ENCODE assay signal across 1 cellular context in genomic region chr2:162574615-162575452, GRCh38.
TF ChIP-seq lines count a peak whose summit lies in the region.

No MANE protein-coding gene starts in this region.

TF ChIP-seq in HepG2, 621 proteins besides CTCF, POLR2A, EP300 and RAD21 (continued from another document and continues in another):
- TF ChIP-seq ARID4A (CRISPR knock-in tag; IDR thresholded peaks at IDR 0.05; ENCODE audit: borderline replicate concordance) (peak; percentile 58; the same call in 1 of the 2 replicates), BCL6 (CRISPR knock-in tag; IDR thresholded peaks at IDR 0.05) (peak; percentile 89), ZNF543 (CRISPR knock-in tag; IDR thresholded peaks at IDR 0.05) (0 out of 2 replicates have a peak, but pooled peaks have one; percentile 32), MED13 (CRISPR knock-in tag; IDR thresholded peaks at IDR 0.05) (no peak), ZNF30 (CRISPR knock-in tag; IDR thresholded peaks at IDR 0.05) (no peak), IRF9 (CRISPR knock-in tag; IDR thresholded peaks at IDR 0.05; ENCODE audit: borderline replicate concordance) (peak; percentile 20; the same call in 1 of the 2 replicates), ZNF629 (CRISPR knock-in tag; conservative IDR thresholded peaks at IDR 0.05) (0 out of 2 replicates have a peak, but pooled peaks have one; percentile 15), PRDM15 (CRISPR knock-in tag; IDR thresholded peaks at IDR 0.05) (no peak), IRF2 (CRISPR knock-in tag; IDR thresholded peaks at IDR 0.05) (peak; percentile 85; the same call in 1 of the 2 replicates), RELA (CRISPR knock-in tag; IDR thresholded peaks at IDR 0.05) (no peak), WIZ (CRISPR knock-in tag; IDR thresholded peaks at IDR 0.05) (0 out of 2 replicates have a peak, but pooled peaks have one; percentile 38), ZNF142 (CRISPR knock-in tag; IDR thresholded peaks at IDR 0.05) (0 out of 2 replicates have a peak, but pooled peaks have one; percentile 47), ZNF788 (CRISPR knock-in tag; IDR thresholded peaks at IDR 0.05; ENCODE audit: borderline replicate concordance) (peak; percentile 24; the same call in 1 of the 2 replicates), NBN (conservative IDR thresholded peaks at IDR 0.05) (no peak), THAP11 (CRISPR knock-in tag; IDR thresholded peaks at IDR 0.05) (peak; percentile 77), ZNF256 (CRISPR knock-in tag; conservative IDR thresholded peaks at IDR 0.05) (no peak), ZNF224 (CRISPR knock-in tag; IDR thresholded peaks at IDR 0.05) (0 out of 2 replicates have a peak, but pooled peaks have one; percentile 30), ETS1 (CRISPR knock-in tag; IDR thresholded peaks at IDR 0.05) (no peak), SRSF4 (IDR thresholded peaks at IDR 0.05; ENCODE audit: low read depth, low read length, poor library complexity, severe bottlenecking) (no peak), ELF4 (CRISPR knock-in tag; IDR thresholded peaks at IDR 0.05; ENCODE audit: borderline replicate concordance) (no peak), ZSCAN22 (CRISPR knock-in tag; IDR thresholded peaks at IDR 0.05) (0 out of 2 replicates have a peak, but pooled peaks have one; percentile 50), ZSCAN31 (CRISPR knock-in tag; IDR thresholded peaks at IDR 0.05; ENCODE audit: low read depth) (no peak), POLR2AphosphoS5 (IDR thresholded peaks at IDR 0.05; ENCODE audit: low read depth, low read length) (peak; percentile 58), JUN (CRISPR knock-in tag; IDR thresholded peaks at IDR 0.05) (0 out of 2 replicates have a peak, but pooled peaks have one; percentile 31), ZNF572 (CRISPR knock-in tag; IDR thresholded peaks at IDR 0.05) (no peak), HNF4A (CRISPR knock-in tag; IDR thresholded peaks at IDR 0.05) (peak; percentile 87), CREM (IDR thresholded peaks at IDR 0.05) (peak; percentile 77; the same call in 1 of the 2 replicates), CREM (CRISPR knock-in tag; IDR thresholded peaks at IDR 0.05) (no peak), HNF1B (CRISPR knock-in tag; IDR thresholded peaks at IDR 0.05) (peak; percentile 100), NR2F6 (IDR thresholded peaks at IDR 0.05) (peak; percentile 76), NR2F6 (CRISPR knock-in tag; IDR thresholded peaks at IDR 0.05) (peak; percentile 78; the same call in 1 of the 2 replicates), ZNF205 (CRISPR knock-in tag; IDR thresholded peaks at IDR 0.05) (peak; percentile 37; the same call in 1 of the 2 replicates), RFX5 (IDR thresholded peaks at IDR 0.05; ENCODE audit: low read depth, low read length) (peak; percentile 82), ZNF276 (CRISPR knock-in tag; IDR thresholded peaks at IDR 0.05; ENCODE audit: low read depth) (peak; percentile 40; the same call in 1 of the 2 replicates), ZNF639 (CRISPR knock-in tag; conservative IDR thresholded peaks at IDR 0.05) (no peak), NCOA2 (CRISPR knock-in tag; IDR thresholded peaks at IDR 0.05) (peak; percentile 94), ZNF784 (CRISPR knock-in tag; IDR thresholded peaks at IDR 0.05; ENCODE audit: borderline replicate concordance) (no peak), ZNF264 (CRISPR knock-in tag; IDR thresholded peaks at IDR 0.05) (peak; percentile 85)
